ENCODE assay signal across 14 cellular contexts in genomic region chr21:26961704-26962103, GRCh38. TPM values are rescaled to one million over a fixed set of nuclear protein-coding genes. Genes with fewer than 3 reads are reported as not detected.
A peak's percentile ranks its signal among the peaks of the same experiment; 100 is the strongest.
DNase-seq lines count a peak whose midpoint lies in the region; ATAC-seq and TF ChIP-seq lines count a peak whose summit lies in the region.
"Had no signal": no experiment of that assay in that cellular context is flagged by ENCODE, and none has a peak within 500 bp of the region (broad histone marks: within the 10 kb centered on the region; RNA-seq: fewer than 3 reads in every experiment).

No MANE protein-coding gene starts in this region.

- H3K36me3 Mint-ChIP-seq in brain (no peaks in the 10 kb centered on the region), mesothelial cell of epicardium (no peaks in the 10 kb centered on the region)
- H3K36me3 Mint-ChIP-seq: IgD-negative memory B cell had no signal

- TF ChIP-seq CTCF in brain (conservative IDR thresholded peaks at IDR 0.05), result peak in 1 of 2 experiments; percentile 44
- no peak for TF ChIP-seq CTCF in mesothelial cell of epicardium (IDR thresholded peaks at IDR 0.05; ENCODE audit: unreplicated experiment)
- TF ChIP-seq CTCF in stomach (IDR thresholded peaks at IDR 0.05), result no peak

- H3K27ac ChIP-seq in stomach, result no peak overlapping the region
- H3K27ac ChIP-seq: thoracic aorta had no signal

- H3K27me3 Mint-ChIP-seq in brain (peaks cover 29% of the 10 kb centered on the region), mesothelial cell of epicardium (ENCODE audit: low read depth) (peaks cover 21% of the 10 kb centered on the region)

- no peak for ATAC-seq in HG02678 (IDR thresholded peaks at IDR 0.05; ENCODE audit: unreplicated experiment)

- H3K4me1 ChIP-seq in stomach, result peaks cover 0 to 51% (median 22%) of the 10 kb centered on the region in 4 donors

- H3K9me3 Mint-ChIP-seq in brain (peaks cover 0 to 2% (median 0%) of the 10 kb centered on the region in 5 experiments), mesothelial cell of epicardium (no peaks in the 10 kb centered on the region)
- H3K9me3 Mint-ChIP-seq: activated CD4-positive, alpha-beta memory T cell treated with anti-CD3 and anti-CD28 coated beads, Interleukin-2, amount 10 ng/mL, durations not matched to agents 7 days and 5 days had no signal

- DNase-seq in EL (peak; percentile 20), Kasumi-1 (lab: John Stamatoyannopoulos, UW) (peak; percentile 6 to 7), myocyte (ENCODE audit: low read depth) (peak; percentile 71), AML-193 (lab: John Stamatoyannopoulos, UW) (no peak), mesothelial cell of epicardium (ENCODE audit: low spot score in 2 of 2, unreplicated experiment in 2 of 2) (no peak), stomach (no peak)
- DNase-seq: activated CD4-positive, alpha-beta memory T cell treated with anti-CD3 and anti-CD28 coated beads, Interleukin-2, amount 10 ng/mL, durations not matched to agents 7 days and 5 days; aorta; GF-D8; stimulated activated CD4-positive, alpha-beta T cell treated with anti-CD3 and anti-CD28 coated beads, Interleukin-4, amount 100 ng/mL, for 4 hours had no signal

- peak overlapping the region in 2 of 5 experiments; percentile 8 to 67 for H3K27ac Mint-ChIP-seq in brain
- no peak overlapping the region for H3K27ac Mint-ChIP-seq in mesothelial cell of epicardium
- H3K27ac Mint-ChIP-seq: activated CD4-positive, alpha-beta memory T cell treated with anti-CD3 and anti-CD28 coated beads, Interleukin-2, amount 10 ng/mL, durations not matched to agents 7 days and 5 days; IgD-negative memory B cell had no signal

- peak overlapping the region in 1 of 4 donors; percentile 29 for H3K4me3 ChIP-seq in stomach
- H3K4me3 ChIP-seq: thoracic aorta had no signal

- 40 to 50% (median 43%) methylated on average over 4 of the region's 4 CpGs for WGBS in stomach, 5 donors

- peaks cover 0 to 27% (median 12%) of the 10 kb centered on the region in 3 donors for H3K27me3 ChIP-seq in stomach

- no peaks in the 10 kb centered on the region for H3K36me3 ChIP-seq in stomach
- H3K36me3 ChIP-seq: thoracic aorta had no signal

- TF ChIP-seq POLR2A in stomach (IDR thresholded peaks at IDR 0.05), result no peak

- H3K4me1 Mint-ChIP-seq in brain, result peaks cover 39% of the 10 kb centered on the region
- H3K4me1 Mint-ChIP-seq in mesothelial cell of epicardium, result peaks cover 25% of the 10 kb centered on the region
- H3K4me1 Mint-ChIP-seq: activated CD4-positive, alpha-beta memory T cell treated with anti-CD3 and anti-CD28 coated beads, Interleukin-2, amount 10 ng/mL, durations not matched to agents 7 days and 5 days; IgD-negative memory B cell had no signal

- intact Hi-C loops in stomach (cut with DNase I; ENCODE audit: low total_unique reads), result no loop called here

- H3K4me3 Mint-ChIP-seq in brain (peak overlapping the region; percentile 4 to 97 (median 60)), mesothelial cell of epicardium (no peak overlapping the region)
- H3K4me3 Mint-ChIP-seq: activated CD4-positive, alpha-beta memory T cell treated with anti-CD3 and anti-CD28 coated beads, Interleukin-2, amount 10 ng/mL, durations not matched to agents 7 days and 5 days; IgD-negative memory B cell had no signal

- H3K9me3 ChIP-seq in stomach, result no peaks in the 10 kb centered on the region
- H3K9me3 ChIP-seq: thoracic aorta had no signal

- TF ChIP-seq EP300 in stomach (IDR thresholded peaks at IDR 0.05), result no peak

RNA-seq across cellular contexts. Expression of gene ADAMTS5, which starts 5.2 kb away (rescaled TPM):
- 0.22 TPM for polyA plus RNA-seq in brain (ENCODE audit: insufficient read depth, low read depth, low replicate concordance)
- total RNA-seq in myocyte, result 34.5 and 44.7 TPM in 2 replicates
- polyA plus RNA-seq in myocyte (2012), result 35.7 TPM
- 3.7 to 4.9 TPM (median 4.4 TPM) in 3 replicates for total RNA-seq in mesothelial cell of epicardium
- 10 to 100 TPM in 2 of 5 donors, 1 to 10 TPM in 3; 1.4 to 52.0 (median 6.7) TPM for total RNA-seq in stomach
- 1 to 10 TPM in 2 of 3 donors, under 1 TPM in 1; 0.55 to 2.4 (median 2.2) TPM for polyA plus RNA-seq in stomach
- total RNA-seq: activated CD4-positive, alpha-beta memory T cell treated with anti-CD3 and anti-CD28 coated beads, Interleukin-2, amount 10 ng/mL, durations not matched to agents 7 days and 5 days had no signal
- polyA plus RNA-seq: IgD-negative memory B cell had no signal

Comparison
In these comparisons a context has a peak if more than half of its experiments do, and no peak if none do; other contexts are left out.
1. DNase-seq: peak in EL (single experiment), Kasumi-1 (2 of 2) and myocyte (single experiment); none in AML-193 (0 of 2), mesothelial cell of epicardium (0 of 2) and stomach (single experiment).